In the genomic region with DNA sequence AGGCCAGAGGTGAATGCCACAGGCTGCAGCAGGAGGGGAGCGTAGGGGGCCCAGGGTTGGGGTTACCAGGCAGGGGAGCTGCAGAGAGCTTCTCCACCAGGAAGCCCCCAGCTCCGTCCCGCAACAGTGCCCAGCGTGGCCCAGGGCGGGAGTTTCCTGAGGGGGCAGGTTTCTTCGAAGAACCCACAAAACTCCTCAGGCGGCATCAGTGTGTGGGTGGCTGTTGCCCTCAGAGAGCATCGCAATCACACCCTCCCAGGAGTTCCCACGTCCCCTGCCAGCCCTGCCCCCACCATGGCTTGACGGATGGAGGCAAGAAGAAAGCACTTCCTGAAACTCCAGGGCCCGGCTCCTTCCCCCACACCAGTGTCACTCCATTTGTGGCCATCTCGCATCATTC, we compare ENCODE assay signal across 8 cellular contexts. TPM values are rescaled to one million over a fixed set of nuclear protein-coding genes. Genes with fewer than 3 reads are reported as not detected.
DNase-seq lines count a peak whose midpoint lies in the region; ATAC-seq, FAIRE-seq and TF ChIP-seq lines count a peak whose summit lies in the region.
"Not testable (repeated sequence)": the region's sequence is repeated elsewhere in the genome, so short reads cannot be mapped to it uniquely, and the experiment has no call there.

No MANE protein-coding gene starts in this region.

- not testable (repeated sequence) for H3K27me3 Mint-ChIP-seq in activated naive CD8-positive, alpha-beta T cell treated with anti-CD3 and anti-CD28 coated beads, Interleukin-2, amount 50 U/mL, for 24 hours; stimulated activated naive CD8-positive, alpha-beta T cell treated with anti-CD3 and anti-CD28 coated beads, Interleukin-15, amount 100 ng/mL, for 72 hours

- POLR2A ChIA-PET in A549 (lab: Yijun Ruan, JAX) = not testable (repeated sequence)

- not testable (repeated sequence) for TF ChIP-seq POLR2A in A549 (IDR thresholded peaks at IDR 0.05; ENCODE audit: low read length)

- no CpG with 5 or more reads among the region's 12 CpGs for WGBS in A549 (ENCODE audit: missing lambda C conversion rate)
- no CpG with 5 or more reads among the region's 12 CpGs for WGBS in right cardiac atrium
- WGBS in pancreas, 2 donors = no CpG with 5 or more reads among the region's 12 CpGs

- not testable (repeated sequence) for H3K4me1 ChIP-seq in A549; right cardiac atrium (ENCODE audit: control insufficient read depth, insufficient read depth, low read length); pancreas

- not testable (repeated sequence) for TF ChIP-seq EP300 in A549 (IDR thresholded peaks at IDR 0.05)

- CTCF ChIA-PET in A549 (lab: Yijun Ruan, JAX) = not testable (repeated sequence)

- H3K27ac ChIP-seq in A549; right cardiac atrium (ENCODE audit: low read length); pancreas: not testable (repeated sequence)

- H3K4me3 ChIP-seq in A549; right cardiac atrium (ENCODE audit: low read length); pancreas: not testable (repeated sequence)

- DNase-seq in A549 (ENCODE audit: low read depth in 1 of 2, low spot score in 1 of 2); activated naive CD8-positive, alpha-beta T cell treated with anti-CD3 and anti-CD28 coated beads, Interleukin-2, amount 50 U/mL, for 24 hours; right cardiac atrium; pancreas; stimulated activated naive CD8-positive, alpha-beta T cell treated with anti-CD3 and anti-CD28 coated beads, Interleukin-15, amount 100 ng/mL, for 72 hours: not testable (repeated sequence)

- H3K4me3 Mint-ChIP-seq in activated naive CD8-positive, alpha-beta T cell treated with anti-CD3 and anti-CD28 coated beads, Interleukin-2, amount 50 U/mL, for 24 hours; stimulated activated naive CD8-positive, alpha-beta T cell treated with anti-CD3 and anti-CD28 coated beads, Interleukin-15, amount 100 ng/mL, for 72 hours: not testable (repeated sequence)

- TF ChIP-seq CTCF in A549 (IDR thresholded peaks at IDR 0.05); pancreas (IDR thresholded peaks at IDR 0.05): not testable (repeated sequence)

- intact Hi-C loops in right cardiac atrium (cut with DNase I); pancreas (cut with DNase I): not testable (repeated sequence)

- not testable (repeated sequence) for H3K36me3 ChIP-seq in pancreas

- not testable (repeated sequence) for H3K27me3 ChIP-seq in right cardiac atrium (ENCODE audit: control insufficient read depth, insufficient read depth); pancreas

- H3K9me3 ChIP-seq in A549; right cardiac atrium (ENCODE audit: control insufficient read depth, low read length); pancreas: not testable (repeated sequence)

- H3K36me3 Mint-ChIP-seq in activated naive CD8-positive, alpha-beta T cell treated with anti-CD3 and anti-CD28 coated beads, Interleukin-2, amount 50 U/mL, for 24 hours (ENCODE audit: low read depth) = not testable (repeated sequence)

- TF ChIP-seq RAD21 in A549 (conservative IDR thresholded peaks at IDR 0.05 in 1 of 2, IDR thresholded peaks at IDR 0.05 in 1 of 2) = not testable (repeated sequence)

- H3K4me1 Mint-ChIP-seq in activated naive CD8-positive, alpha-beta T cell treated with anti-CD3 and anti-CD28 coated beads, Interleukin-2, amount 50 U/mL, for 24 hours; stimulated activated naive CD8-positive, alpha-beta T cell treated with anti-CD3 and anti-CD28 coated beads, Interleukin-15, amount 100 ng/mL, for 72 hours: not testable (repeated sequence)

- not testable (repeated sequence) for H3K4me2 ChIP-seq in A549

- ATAC-seq in A549 (peak; percentile 3 to 15; a peak in 5 of 6 replicates), GM19463 (IDR thresholded peaks at IDR 0.05; ENCODE audit: unreplicated experiment) (peak; percentile 39), HG03108 (IDR thresholded peaks at IDR 0.05; ENCODE audit: unreplicated experiment) (peak; percentile 19), right cardiac atrium (peak; percentile 2 to 10), pancreas (peak; percentile 29 to 44 (median 36))
- ATAC-seq in activated CD4-positive, CD25-positive, alpha-beta regulatory T cell treated with anti-CD3 and anti-CD28 coated beads, Interleukin-2, amount 50 U/mL, for 24 hours = peak; percentile 25 to 30
- peak; percentile 45 for ATAC-seq in activated naive CD8-positive, alpha-beta T cell treated with anti-CD3 and anti-CD28 coated beads, Interleukin-2, amount 50 U/mL, for 24 hours
- ATAC-seq in stimulated activated naive CD8-positive, alpha-beta T cell treated with anti-CD3 and anti-CD28 coated beads, Interleukin-15, amount 100 ng/mL, for 72 hours = peak; percentile 56

- not testable (repeated sequence) for H3K9me3 Mint-ChIP-seq in activated naive CD8-positive, alpha-beta T cell treated with anti-CD3 and anti-CD28 coated beads, Interleukin-2, amount 50 U/mL, for 24 hours; stimulated activated naive CD8-positive, alpha-beta T cell treated with anti-CD3 and anti-CD28 coated beads, Interleukin-15, amount 100 ng/mL, for 72 hours

- not testable (repeated sequence) for H3K27ac Mint-ChIP-seq in activated naive CD8-positive, alpha-beta T cell treated with anti-CD3 and anti-CD28 coated beads, Interleukin-2, amount 50 U/mL, for 24 hours; stimulated activated naive CD8-positive, alpha-beta T cell treated with anti-CD3 and anti-CD28 coated beads, Interleukin-15, amount 100 ng/mL, for 72 hours

- not testable (repeated sequence) for FAIRE-seq in A549 (lab: Jason Lieb, UNC); pancreas (lab: Jason Lieb, UNC)

RNA-seq across cellular contexts. Expression of a gene that starts 8.0 kb away (rescaled TPM):
- 0.19 and 0.25 TPM in 2 replicates for polyA plus RNA-seq in A549 (2011; rRNA removed)
- 0.15 and 0.19 TPM in 2 replicates for polyA plus RNA-seq in A549 (2012; cell fraction: cytosol; rRNA removed)
- 0.43 and 0.60 TPM in 2 replicates for polyA plus RNA-seq in A549 (2012; cell fraction: nucleus; rRNA removed)
- 0.17 to 0.31 TPM (median 0.19 TPM) in 3 replicates for polyA plus RNA-seq in A549 (2017; fragmentation: RNase III; extraction: RNeasy Plus Mini Kit Qiagen cat#74134 plus additional on column Dnase treatment)
- 0.08 and 0.24 TPM in 2 replicates for polyA minus RNA-seq in A549 (2011; rRNA and poly(A)+ RNA removed)
- 1 to 10 TPM; 2.8 to 4.1 (median 3.6) TPM for total RNA-seq in right cardiac atrium
- 2.3 TPM for polyA plus RNA-seq in right cardiac atrium
- 1 to 10 TPM in 2 of 6 donors, under 1 TPM in 4; 0.38 to 1.5 (median 0.56) TPM for total RNA-seq in pancreas
- polyA plus RNA-seq in pancreas = 1 to 10 TPM; 1.5 to 2.3 TPM

RNA-seq across cellular contexts. Expression of a gene that starts 34.2 kb away (rescaled TPM):
- polyA plus RNA-seq in A549 (2011; rRNA removed) (11.0 and 12.8 TPM in 2 replicates), A549 (2017; fragmentation: RNase III; extraction: RNeasy Plus Mini Kit Qiagen cat#74134 plus additional on column Dnase treatment) (19.8 to 22.0 TPM (median 20.5 TPM) in 3 replicates), right cardiac atrium (18.7 TPM), pancreas (10 to 100 TPM; 10.4 to 12.9 TPM)
- polyA plus RNA-seq in A549 (2012; cell fraction: cytosol; rRNA removed) = 11.1 and 15.8 TPM in 2 replicates
- 38.5 and 42.5 TPM in 2 replicates for polyA plus RNA-seq in A549 (2012; cell fraction: nucleus; rRNA removed)
- polyA minus RNA-seq in A549 (2011; rRNA and poly(A)+ RNA removed) = 18.1 and 22.7 TPM in 2 replicates
- total RNA-seq in right cardiac atrium (10 to 100 TPM; 27.7 to 40.2 (median 30.3) TPM), pancreas (10 to 100 TPM in 2 of 6 donors, 1 to 10 TPM in 4; 5.6 to 10.8 (median 7.5) TPM)

Comparison
In these comparisons a context has a peak if more than half of its experiments do, and no peak if none do; other contexts are left out.
1. ATAC-seq: peak in every context shown above with its lines; median percentile 56 in stimulated activated naive CD8-positive, alpha-beta T cell treated with anti-CD3 and anti-CD28 coated beads, Interleukin-15, amount 100 ng/mL, for 72 hours; 45 in activated naive CD8-positive, alpha-beta T cell treated with anti-CD3 and anti-CD28 coated beads, Interleukin-2, amount 50 U/mL, for 24 hours; 39 in GM19463; 36 in pancreas; 28 in activated CD4-positive, CD25-positive, alpha-beta regulatory T cell treated with anti-CD3 and anti-CD28 coated beads, Interleukin-2, amount 50 U/mL, for 24 hours; 19 in HG03108; 9 in A549; 6 in right cardiac atrium.